Comparison of ENCODE assay signal across 12 cellular contexts in genomic region chr17:1377334-1377733, GRCh38. TPM values are rescaled to one million over a fixed set of nuclear protein-coding genes. Genes with fewer than 3 reads are reported as not detected.
A peak's percentile ranks its signal among the peaks of the same experiment; 100 is the strongest.
DNase-seq lines count a peak whose midpoint lies in the region; ATAC-seq, FAIRE-seq and TF ChIP-seq lines count a peak whose summit lies in the region.
"Had no signal": no experiment of that assay in that cellular context is flagged by ENCODE, and none has a peak within 500 bp of the region (broad histone marks: within the 10 kb centered on the region; RNA-seq: fewer than 3 reads in every experiment).

No MANE protein-coding gene starts in this region.

- peak overlapping the region; percentile 71 for H3K4me2 ChIP-seq in GM12878 (ENCODE audit: control insufficient read depth, insufficient read depth)

- H2AFZ ChIP-seq in GM12878 (ENCODE audit: control insufficient read depth, low read depth, low read length): no peak overlapping the region

- TF ChIP-seq POLR2A in GM12878 (IDR thresholded peaks at IDR 0.05; ENCODE audit: low read depth, low read length) (no peak), H54 (IDR thresholded peaks at IDR 0.05; ENCODE audit: low read depth, low read length) (no peak)

- POLR2A ChIA-PET in GM12878 (lab: Charles Lee): interaction anchor here (0.6 to 2.0 kb wide), 11 partner anchors 10 to 184 kb away, joined by 3 to 18 read pairs (median 5); partner anchors contain the start of gene YWHAE

- no peak for TF ChIP-seq RAD21 in GM12878 (IDR thresholded peaks at IDR 0.05; ENCODE audit: insufficient read depth, low read depth, low read length)

- H3K27ac ChIP-seq in C4-2B (peak overlapping the region; percentile 22), GM12878 (ENCODE audit: control insufficient read depth, insufficient read depth) (peak overlapping the region; percentile 67)
- H3K27ac ChIP-seq: lower lobe of right lung had no signal

- RAD21 ChIA-PET in GM12878 (lab: Charles Lee; ENCODE audit: unreplicated experiment): interaction anchor here (0.9 to 2.9 kb wide), 4 partner anchors 12 to 23 kb away, joined by 3 to 14 read pairs (median 6); partner anchors contain the start of gene YWHAE

- no peak for FAIRE-seq in GM12878 (lab: Jason Lieb, UNC)
- no peak for FAIRE-seq in H54 (lab: Jason Lieb, UNC)

- in situ Hi-C loops in GM12878 (cut with MboI): no loop called here

- WGBS in GM12878 (ENCODE audit: insufficient coverage, insufficient replicate concordance, low lambda C conversion rate, missing lambda C conversion rate): 6% methylated on average over 3 of the region's 3 CpGs

- H3K9me3 Mint-ChIP-seq in HFFc6 (no peaks in the 10 kb centered on the region), osteocyte (ENCODE audit: unreplicated experiment) (no peaks in the 10 kb centered on the region)
- H3K9me3 Mint-ChIP-seq: T-helper 1 cell treated with Interleukin-12 subunit alpha and Interleukin-12 subunit beta and Interleukin-4 antibody, amounts not matched to agents 30 μg/mL and 1 μg/mL, for 36 hours had no signal

- DNase-seq in HFFc6: no peak
- no peak for DNase-seq in GM12878 (ENCODE audit: low read depth, low spot score)
- DNase-seq in osteocyte (ENCODE audit: extremely low spot score, unreplicated experiment): no peak
- DNase-seq in H54 (ENCODE audit: insufficient read length, low spot score): no peak
- DNase-seq in COLO668 (lab: John Stamatoyannopoulos, UW; ENCODE audit: unreplicated experiment): no peak
- DNase-seq: COR-L47, heart left ventricle, lower lobe of right lung had no signal

- CTCF ChIA-PET in GM12878 (lab: Yijun Ruan, JAX): interaction anchor here (0.6 to 4.7 kb wide), 10 partner anchors 8 to 155 kb away, joined by 3 to 42 read pairs (median 4); no protein-coding TSS in a partner anchor

- peaks cover 96% of the 10 kb centered on the region for H3K79me2 ChIP-seq in GM12878 (ENCODE audit: control insufficient read depth, insufficient read depth, low read length)

- H3K4me1 Mint-ChIP-seq in HFFc6 (ENCODE audit: low read depth) (peaks cover 80% of the 10 kb centered on the region), osteocyte (ENCODE audit: unreplicated experiment) (peaks cover 68% of the 10 kb centered on the region)

- TF ChIP-seq EP300 in GM12878 (IDR thresholded peaks at IDR 0.05; ENCODE audit: borderline replicate concordance in 1 of 2, control insufficient read depth in 1 of 2, low read depth in 2 of 2, low read length in 2 of 2): no peak

- H3K4me3 Mint-ChIP-seq in HFFc6 (no peak overlapping the region), osteocyte (ENCODE audit: unreplicated experiment) (no peak overlapping the region)
- H3K4me3 Mint-ChIP-seq: T-helper 1 cell treated with Interleukin-12 subunit alpha and Interleukin-12 subunit beta and Interleukin-4 antibody, amounts not matched to agents 30 μg/mL and 1 μg/mL, for 36 hours had no signal

- ATAC-seq in GM12878 (no peak), GM19455 (IDR thresholded peaks at IDR 0.05; ENCODE audit: unreplicated experiment) (no peak), HG03520 (IDR thresholded peaks at IDR 0.05; ENCODE audit: unreplicated experiment) (no peak)
- ATAC-seq: heart left ventricle, lower lobe of right lung had no signal

- peak overlapping the region; percentile 6; the same call in 1 of the 2 replicates for H3K4me3 ChIP-seq in GM12878
- H3K4me3 ChIP-seq: heart left ventricle, lower lobe of right lung had no signal

- H3K27me3 Mint-ChIP-seq in HFFc6 (ENCODE audit: insufficient read depth): 0 out of 2 replicates have a peak, but pooled peaks cover 2% of the 10 kb centered on the region
- no peaks in the 10 kb centered on the region for H3K27me3 Mint-ChIP-seq in osteocyte (ENCODE audit: unreplicated experiment)

- H3K27ac Mint-ChIP-seq in HFFc6 (peak overlapping the region; percentile 48; the same call in 1 of the 2 replicates), osteocyte (ENCODE audit: unreplicated experiment) (peak overlapping the region; percentile 28)
- H3K27ac Mint-ChIP-seq: T-helper 1 cell treated with Interleukin-12 subunit alpha and Interleukin-12 subunit beta and Interleukin-4 antibody, amounts not matched to agents 30 μg/mL and 1 μg/mL, for 36 hours had no signal

- no peak for TF ChIP-seq CTCF in C4-2B (conservative IDR thresholded peaks at IDR 0.05)
- no peak for TF ChIP-seq CTCF in HFFc6 (IDR thresholded peaks at IDR 0.05)
- no peak for TF ChIP-seq CTCF in GM12878 (IDR thresholded peaks at IDR 0.05 in 2 of 3, conservative IDR thresholded peaks at IDR 0.05 in 1 of 3; ENCODE audit: control insufficient read depth in 2 of 3, extremely low read depth in 1 of 3, insufficient read depth in 1 of 3, low read depth in 3 of 3, low read length in 3 of 3)
- no peak for TF ChIP-seq CTCF in osteocyte (IDR thresholded peaks at IDR 0.05)

- intact Hi-C loops in GM12878 (cut with micrococcal nuclease; ENCODE audit: unreplicated experiment): no loop called here

- BruUV-seq in GM12878 (replicated peaks; lab: Mats Ljungman, UMichigan): no TSS peak

- H3K36me3 ChIP-seq in GM12878 (ENCODE audit: control insufficient read depth in 2 of 2, insufficient read depth in 2 of 2, low read length in 1 of 2): peaks cover 9 to 17% of the 10 kb centered on the region in 2 experiments

- H4K20me1 ChIP-seq in GM12878 (ENCODE audit: control insufficient read depth, insufficient read depth): peaks cover 37% of the 10 kb centered on the region

- peaks cover 75% of the 10 kb centered on the region for H3K4me1 ChIP-seq in GM12878 (ENCODE audit: control insufficient read depth, insufficient read depth, low read length)

- SMC1A ChIA-PET in GM12878 (lab: Charles Lee; ENCODE audit: uncharacterized antibody, unreplicated experiment): interaction anchor here (1.4 to 6.7 kb wide), 7 partner anchors 11 to 139 kb away, joined by 3 to 61 read pairs (median 7); partner anchors contain the start of gene INPP5K

- no peak overlapping the region for H3K9ac ChIP-seq in GM12878 (ENCODE audit: control insufficient read depth, insufficient read depth, low read length)

- no peaks in the 10 kb centered on the region for H3K27me3 ChIP-seq in GM12878 (replicated peaks in 1 of 2; ENCODE audit: control insufficient read depth in 2 of 2, insufficient read depth in 2 of 2, low read length in 1 of 2)
- H3K27me3 ChIP-seq: heart left ventricle had no signal

- no peaks in the 10 kb centered on the region for H3K9me3 ChIP-seq in GM12878 (replicated peaks; ENCODE audit: control insufficient read depth, insufficient read depth, low read length)
- H3K9me3 ChIP-seq: heart left ventricle, lower lobe of right lung had no signal

- H3K36me3 Mint-ChIP-seq in HFFc6 (ENCODE audit: low read depth): peaks cover 7% of the 10 kb centered on the region; the same call in 1 of the 2 replicates
- peaks cover 4% of the 10 kb centered on the region for H3K36me3 Mint-ChIP-seq in osteocyte (ENCODE audit: unreplicated experiment)

TF ChIP-seq in GM12878, 131 proteins besides CTCF, POLR2A, EP300 and RAD21:
- TF ChIP-seq, protein P1, sequence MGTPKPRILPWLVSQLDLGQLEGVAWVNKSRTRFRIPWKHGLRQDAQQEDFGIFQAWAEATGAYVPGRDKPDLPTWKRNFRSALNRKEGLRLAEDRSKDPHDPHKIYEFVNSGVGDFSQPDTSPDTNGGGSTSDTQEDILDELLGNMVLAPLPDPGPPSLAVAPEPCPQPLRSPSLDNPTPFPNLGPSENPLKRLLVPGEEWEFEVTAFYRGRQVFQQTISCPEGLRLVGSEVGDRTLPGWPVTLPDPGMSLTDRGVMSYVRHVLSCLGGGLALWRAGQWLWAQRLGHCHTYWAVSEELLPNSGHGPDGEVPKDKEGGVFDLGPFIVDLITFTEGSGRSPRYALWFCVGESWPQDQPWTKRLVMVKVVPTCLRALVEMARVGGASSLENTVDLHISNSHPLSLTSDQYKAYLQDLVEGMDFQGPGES (IDR thresholded peaks at IDR 0.05): no peak
- TF ChIP-seq NR2C2 (IDR thresholded peaks at IDR 0.05; ENCODE audit: borderline replicate concordance, control insufficient read depth, insufficient read length, low read depth) (no peak), NR2F1 (conservative IDR thresholded peaks at IDR 0.05) (no peak), MTA3 (IDR thresholded peaks at IDR 0.05; ENCODE audit: borderline replicate concordance, low read length) (no peak), KLF5 (IDR thresholded peaks at IDR 0.05; ENCODE audit: partially characterized antibody) (no peak), BHLHE40 (IDR thresholded peaks at IDR 0.05; ENCODE audit: borderline replicate concordance in 1 of 2, low read depth in 2 of 2, low read length in 1 of 2) (no peak), ZBED1 (IDR thresholded peaks at IDR 0.05; ENCODE audit: borderline replicate concordance) (no peak), SMC3 (IDR thresholded peaks at IDR 0.05; ENCODE audit: borderline replicate concordance, low read length) (no peak), ESRRA (IDR thresholded peaks at IDR 0.05; ENCODE audit: low read length) (no peak), MTA2 (IDR thresholded peaks at IDR 0.05; ENCODE audit: low read depth) (no peak)
- TF ChIP-seq, protein P2, sequence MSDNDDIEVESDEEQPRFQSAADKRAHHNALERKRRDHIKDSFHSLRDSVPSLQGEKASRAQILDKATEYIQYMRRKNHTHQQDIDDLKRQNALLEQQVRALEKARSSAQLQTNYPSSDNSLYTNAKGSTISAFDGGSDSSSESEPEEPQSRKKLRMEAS (IDR thresholded peaks at IDR 0.05; ENCODE audit: low read depth, low read length): no peak
TF ChIP-seq in GM12878: peak in this region for 0.

RNA-seq across cellular contexts. Expression of gene YWHAE, which starts 22.7 kb away (rescaled TPM):
- total RNA-seq in HFFc6 (2021; fragmentation: NEBNext Ultra II Directional; extraction: Animal tissue kit (Norgen Biotek cat#: 25700)): 100 to 1,000 TPM; 713 to 967 (median 844) TPM
- 188 and 201 TPM in 2 replicates for total RNA-seq in GM12878 (2013; cell fraction: nucleolus; rRNA removed)
- total RNA-seq in GM12878 (2014; rRNA removed): 189 and 192 TPM in 2 replicates
- total RNA-seq in GM12878 (2014; rRNA removed; fragmentation: Illumina TruSeq; extraction: Trizol): 250 and 257 TPM in 2 replicates
- 452 and 460 TPM in 2 replicates for total RNA-seq in GM12878 (2021)
- 194 TPM for polyA plus RNA-seq in GM12878 (2011; ENCODE audit: low read depth)
- 651 and 809 TPM in 2 replicates for polyA plus RNA-seq in GM12878 (2011; rRNA removed)
- 448 and 455 TPM in 2 replicates for polyA plus RNA-seq in GM12878 (2011; cell fraction: cytosol; rRNA removed)
- 177 and 272 TPM in 2 replicates for polyA plus RNA-seq in GM12878 (2011; cell fraction: nucleus; rRNA removed)
- polyA plus RNA-seq in GM12878 (2012): 300 and 352 TPM in 2 replicates
- 487 and 489 TPM in 2 replicates for polyA plus RNA-seq in GM12878 (2014; fragmentation: Illumina TruSeq; extraction: Trizol)
- 100 to 1,000 TPM; 369 to 425 TPM for polyA plus RNA-seq in GM12878 (2014; fragmentation: Nextera tagmentation; extraction: Ambion mirVana)
- polyA plus RNA-seq in GM12878 (2014; rRNA removed): 427 and 526 TPM in 2 replicates
- polyA plus RNA-seq in GM12878 (2016; fragmentation: Nextera tagmentation; extraction: Ambion mirVana): 100 to 1,000 TPM; 611 to 616 TPM
- polyA minus RNA-seq in GM12878 (2011; rRNA and poly(A)+ RNA removed): 509 and 565 TPM in 2 replicates
- 285 and 303 TPM in 2 replicates for polyA minus RNA-seq in GM12878 (2011; cell fraction: cytosol; rRNA and poly(A)+ RNA removed)
- 71.7 and 98.4 TPM in 2 replicates for polyA minus RNA-seq in GM12878 (2011; cell fraction: nucleus; rRNA and poly(A)+ RNA removed)
- 458 and 476 TPM in 2 replicates for total RNA-seq in osteocyte
